1 cellular context compared by ENCODE assay signal in the genomic region with DNA sequence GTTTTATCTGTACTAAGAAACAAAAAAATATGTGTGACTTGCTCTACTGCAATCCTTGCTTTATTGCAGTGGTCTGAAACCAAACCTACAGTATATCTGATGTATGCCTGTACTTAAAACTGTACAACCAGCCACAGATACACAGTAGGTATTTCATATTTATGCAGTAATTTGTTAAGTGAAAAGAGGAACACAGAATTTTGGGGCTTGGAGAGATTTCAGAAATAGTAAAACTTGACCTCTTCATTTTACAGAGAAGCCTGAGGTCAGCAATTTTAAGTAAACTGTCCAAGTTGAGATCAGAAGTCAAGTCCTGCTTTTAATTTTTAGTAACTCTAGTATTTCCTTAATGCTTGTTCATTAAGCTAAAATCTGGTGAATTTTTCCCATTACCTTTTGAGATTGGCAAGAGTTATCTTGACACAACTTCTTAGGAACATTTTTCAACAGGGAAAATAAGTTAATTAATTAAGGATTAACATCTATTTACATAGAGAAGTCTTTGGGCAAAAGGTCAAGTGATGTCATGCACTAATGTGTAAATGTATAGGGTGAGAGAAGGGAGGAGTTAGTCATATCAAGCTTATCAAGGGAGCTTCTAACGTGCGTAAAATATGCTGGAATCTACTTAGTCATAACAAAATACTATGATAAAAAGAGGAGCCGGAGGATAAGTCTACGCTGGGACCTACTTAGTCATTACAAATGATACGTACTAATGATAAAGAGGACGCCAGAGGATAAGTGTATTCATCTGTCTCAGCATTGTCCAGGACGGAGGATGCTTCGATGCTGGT.
TF ChIP-seq lines count a peak whose summit lies in the region.

No MANE protein-coding gene starts in this region.

TF ChIP-seq in K562, 482 proteins besides CTCF, POLR2A, EP300 and RAD21 (continued from another document):
- no peak for TF ChIP-seq RNF219 (CRISPR knock-in tag; IDR thresholded peaks at IDR 0.05)
- no peak for TF ChIP-seq ZBTB26 (CRISPR knock-in tag; IDR thresholded peaks at IDR 0.05)
- no peak for TF ChIP-seq EP400 (IDR thresholded peaks at IDR 0.05)
